In genomic region chr12:11581179-11581755, GRCh38 we compare ENCODE assay signal across 8 cellular contexts.
DNase-seq lines count a peak whose midpoint lies in the region; ATAC-seq and TF ChIP-seq lines count a peak whose summit lies in the region.

No MANE protein-coding gene starts in this region.

- H4K8ac ChIP-seq in H9 (replicated peaks; ENCODE audit: insufficient read length, low read depth, low read length): no peak overlapping the region
- no peak overlapping the region for H4K8ac ChIP-seq in mesenchymal stem cell (ENCODE audit: low read length)

- no peaks in the 10 kb centered on the region for H3K27me3 Mint-ChIP-seq in H9 (ENCODE audit: low read depth)

- H3K36me3 Mint-ChIP-seq in H9 (ENCODE audit: insufficient read depth in 1 of 3, low read depth in 3 of 3): no peaks in the 10 kb centered on the region

- H3K27ac ChIP-seq in H9 (ENCODE audit: insufficient read length, low read depth, low read length) (no peak overlapping the region), dorsolateral prefrontal cortex (no peak overlapping the region), mesenchymal stem cell (ENCODE audit: low read length, poor library complexity, severe bottlenecking) (no peak overlapping the region)

- H3K4me3 Mint-ChIP-seq in H9: no peak overlapping the region

- no peak for ATAC-seq in GM18517 (IDR thresholded peaks at IDR 0.05; ENCODE audit: unreplicated experiment)

- no peak overlapping the region for H2BK20ac ChIP-seq in H9 (ENCODE audit: low read depth, low read length, poor library complexity, severe bottlenecking)

- H3K4me2 ChIP-seq in H9 (ENCODE audit: insufficient read depth, insufficient read length, low read length): no peak overlapping the region
- no peak overlapping the region for H3K4me2 ChIP-seq in mesenchymal stem cell (ENCODE audit: low read length, poor library complexity, severe bottlenecking)

- peaks cover 13 to 19% of the 10 kb centered on the region in 2 experiments for H3K4me1 Mint-ChIP-seq in H9

- H3K9me3 ChIP-seq in H9 (ENCODE audit: control insufficient read depth, low read depth, low read length) (no peaks in the 10 kb centered on the region), mesenchymal stem cell (ENCODE audit: control insufficient read depth, low read length) (no peaks in the 10 kb centered on the region)

- H2BK120ac ChIP-seq in H9 (ENCODE audit: low read depth, low read length, poor library complexity, severe bottlenecking) (no peak overlapping the region), mesenchymal stem cell (ENCODE audit: low read depth, low read length) (no peak overlapping the region)

- no peak overlapping the region for H3T11ph ChIP-seq in H9 (ENCODE audit: low read length)

- no peaks in the 10 kb centered on the region for H4K20me1 ChIP-seq in H9 (ENCODE audit: control insufficient read depth, insufficient read depth, insufficient read length)

- H2AK5ac ChIP-seq in H9 (ENCODE audit: insufficient read length, low read length): no peak overlapping the region
- H2AK5ac ChIP-seq in mesenchymal stem cell (ENCODE audit: low read length, severe bottlenecking): no peak overlapping the region

- H4K5ac ChIP-seq in H9 (ENCODE audit: insufficient read length, low read depth, low read length): no peak overlapping the region

- H3K23me2 ChIP-seq in H9 (ENCODE audit: insufficient read length, low read depth, low read length, poor library complexity, severe bottlenecking): no peaks in the 10 kb centered on the region

- peak; percentile 36 for TF ChIP-seq CTCF in AG09319 (IDR thresholded peaks at IDR 0.05; ENCODE audit: low read depth, low read length)
- TF ChIP-seq CTCF in H9 (conservative IDR thresholded peaks at IDR 0.05): peak; percentile 84
- peak; percentile 66 to 95 (median 82) for TF ChIP-seq CTCF in dorsolateral prefrontal cortex (IDR thresholded peaks at IDR 0.05 in 54 of 56, conservative IDR thresholded peaks at IDR 0.05 in 2 of 56; ENCODE audit: low read depth in 1 of 56, partially characterized antibody in 56 of 56)

- H3K27ac Mint-ChIP-seq in H9: peak overlapping the region in 1 of 3 experiments; percentile 94; a peak in 2 of 7 replicates

- no peaks in the 10 kb centered on the region for H3K4me1 ChIP-seq in H9 (ENCODE audit: insufficient read depth, low read length)
- H3K4me1 ChIP-seq in mesenchymal stem cell (ENCODE audit: control insufficient read depth, insufficient read depth, low read depth, low read length): peaks cover 9% of the 10 kb centered on the region

- WGBS in H9 (ENCODE audit: extremely low coverage, insufficient read length, low lambda C conversion rate): no CpG with 5 or more reads among the region's 2 CpGs
- WGBS in mesenchymal stem cell: 3% methylated on average over 2 of the region's 2 CpGs

- H3K18ac ChIP-seq in H9 (ENCODE audit: insufficient read length, low read depth, low read length) (no peak overlapping the region), mesenchymal stem cell (ENCODE audit: low read depth in 1 of 2, low read length in 2 of 2) (no peak overlapping the region)

- no peak overlapping the region for H3K4me3 ChIP-seq in dorsolateral prefrontal cortex
- H3K4me3 ChIP-seq in mesenchymal stem cell (ENCODE audit: insufficient read depth in 1 of 2, low read depth in 1 of 2, low read length in 2 of 2): no peak overlapping the region

- peak; percentile 45 for DNase-seq in AG09319 (ENCODE audit: extremely low read depth, low read depth)
- no peak for DNase-seq in H9
- peak; percentile 46 for DNase-seq in NCI-H460 (ENCODE audit: extremely low read depth, low read depth)
- DNase-seq in activated CD4-positive, alpha-beta T cell treated with anti-CD3 and anti-CD28 coated beads, Interleukin-2, amount 50 U/mL, for 1 hour: peak; percentile 69
- peak in 3 of 10 donors; percentile 42 to 62 (median 51) for DNase-seq in dorsolateral prefrontal cortex
- DNase-seq in mesenchymal stem cell: peak; percentile 72
- DNase-seq in stimulated activated CD8-positive, alpha-beta memory T cell treated with anti-CD3 and anti-CD28 coated beads, Interleukin-4, amount 100 ng/mL, for 24 hours (ENCODE audit: low read depth): peak; percentile 46

- H3K56ac ChIP-seq in H9 (ENCODE audit: insufficient read length, low read depth, low read length): no peak overlapping the region

- H2AFZ ChIP-seq in H9 (ENCODE audit: low read length): peak overlapping the region; percentile 14
- H2AFZ ChIP-seq in mesenchymal stem cell (ENCODE audit: low read depth, low read length): no peak overlapping the region

- H3K9ac ChIP-seq in H9 (ENCODE audit: extremely low read depth, insufficient read length, low read length) (no peak overlapping the region), mesenchymal stem cell (ENCODE audit: low read length) (no peak overlapping the region)

- intact Hi-C loops in dorsolateral prefrontal cortex (cut with DNase I): loop anchor here (1.0 to 10.0 kb wide), 3 partner anchors 452 to 1124 kb away; no protein-coding TSS in a partner anchor

- H4K91ac ChIP-seq in H9 (ENCODE audit: insufficient read length, low read depth, low read length): no peak overlapping the region
- H4K91ac ChIP-seq in mesenchymal stem cell (ENCODE audit: low read length): no peak overlapping the region

- no peaks in the 10 kb centered on the region; a peak in 1 of 5 replicates for H3K9me3 Mint-ChIP-seq in H9

- H3K23ac ChIP-seq in H9 (ENCODE audit: insufficient read length, low read depth, low read length) (no peak overlapping the region), mesenchymal stem cell (ENCODE audit: low read length in 2 of 2) (no peak overlapping the region)

- H2BK12ac ChIP-seq in H9 (ENCODE audit: insufficient read length, low read depth, low read length): no peak overlapping the region
- H2BK12ac ChIP-seq in mesenchymal stem cell (ENCODE audit: low read length in 2 of 2): peak overlapping the region in 1 of 2 experiments; percentile 29

- no peaks in the 10 kb centered on the region for H3K27me3 ChIP-seq in H9 (ENCODE audit: insufficient read depth, low read length)
- no peaks in the 10 kb centered on the region for H3K27me3 ChIP-seq in dorsolateral prefrontal cortex
- H3K27me3 ChIP-seq in mesenchymal stem cell (ENCODE audit: control insufficient read depth in 1 of 2, insufficient read depth in 1 of 2, low read length in 2 of 2): no peaks in the 10 kb centered on the region

- H3K4ac ChIP-seq in H9 (ENCODE audit: low read depth, low read length) (no peak overlapping the region), mesenchymal stem cell (ENCODE audit: low read depth in 1 of 2, low read length in 2 of 2) (no peak overlapping the region)

- no peaks in the 10 kb centered on the region for H3K79me1 ChIP-seq in H9 (ENCODE audit: insufficient read depth, low read depth, low read length, poor library complexity, severe bottlenecking)
- no peaks in the 10 kb centered on the region for H3K79me1 ChIP-seq in mesenchymal stem cell (replicated peaks; ENCODE audit: low read length, poor library complexity, severe bottlenecking)

- H2BK15ac ChIP-seq in H9 (ENCODE audit: low read depth, low read length) (no peak overlapping the region), mesenchymal stem cell (ENCODE audit: low read depth, poor library complexity, severe bottlenecking) (no peak overlapping the region)

- H2BK5ac ChIP-seq in H9 (ENCODE audit: insufficient read length, low read length): no peak overlapping the region
- no peak overlapping the region for H2BK5ac ChIP-seq in mesenchymal stem cell (ENCODE audit: low read depth, low read length, poor library complexity, severe bottlenecking)

- H3K36me3 ChIP-seq in mesenchymal stem cell (ENCODE audit: control insufficient read depth in 1 of 2, insufficient read depth in 2 of 2, low read depth in 1 of 2, low read length in 2 of 2): no peaks in the 10 kb centered on the region

- no peaks in the 10 kb centered on the region for H3K79me2 ChIP-seq in H9 (ENCODE audit: insufficient read depth, low read length)

- H3K14ac ChIP-seq in H9 (ENCODE audit: insufficient read depth, low read length): no peak overlapping the region
- no peak overlapping the region for H3K14ac ChIP-seq in mesenchymal stem cell (ENCODE audit: low read length in 2 of 2)
